In genomic region chr6:28914941-28915340, GRCh38 we compare ENCODE assay signal across 23 cellular contexts.
"Had no signal": no experiment of that assay in that cellular context is flagged by ENCODE, and none has a peak within 500 bp of the region (broad histone marks: within the 10 kb centered on the region; RNA-seq: fewer than 3 reads in every experiment).

No MANE protein-coding gene starts in this region.

- DNase-seq: hippocampal formation; kidney glomerular epithelial cell; left cardiac atrium; left lung; mesendoderm; naive B cell; natural killer cell; ovary; stimulated activated CD4-positive, alpha-beta T cell treated with anti-CD3 and anti-CD28 coated beads, Interleukin-12 subunit alpha, Interleukin-12 subunit beta, amount 100 ng/mL, for 4 hours; stimulated activated CD4-positive, alpha-beta T cell treated with anti-CD3 and anti-CD28 coated beads, Interleukin-4, amount 100 ng/mL, for 24 hours; stimulated activated naive CD4-positive, alpha-beta T cell treated with Interleukin-2 at 50 U/mL for 16 hours; stimulated activated naive CD8-positive, alpha-beta T cell treated with anti-CD3 and anti-CD28 coated beads, Interleukin-15, amount 100 ng/mL, for 72 hours; substantia nigra; upper lobe of left lung had no signal

- H3K27me3 ChIP-seq: left lung, ovary, right atrium auricular region, tibial nerve, upper lobe of left lung, vagina had no signal

- H3K4me3 ChIP-seq: left lung, lung, ovary, right atrium auricular region, skin epidermis, tibial nerve, upper lobe of left lung, vagina had no signal

- H3K27ac Mint-ChIP-seq: mesothelial cell of epicardium; naive B cell; natural killer cell; progenitor cell of endocrine pancreas; stimulated activated effector memory CD8-positive, alpha-beta T cell treated with anti-CD3 and anti-CD28 coated beads, Interleukin-12 subunit alpha, Interleukin-12 subunit beta, amount 100 ng/mL, for 72 hours; stimulated activated naive CD8-positive, alpha-beta T cell treated with anti-CD3 and anti-CD28 coated beads, Interleukin-15, amount 100 ng/mL, for 72 hours had no signal

- H3K4me3 Mint-ChIP-seq: mesothelial cell of epicardium; naive B cell; natural killer cell; stimulated activated effector memory CD8-positive, alpha-beta T cell treated with anti-CD3 and anti-CD28 coated beads, Interleukin-12 subunit alpha, Interleukin-12 subunit beta, amount 100 ng/mL, for 72 hours; stimulated activated naive CD8-positive, alpha-beta T cell treated with anti-CD3 and anti-CD28 coated beads, Interleukin-15, amount 100 ng/mL, for 72 hours had no signal

- H3K36me3 ChIP-seq: ovary had no signal

- H3K27ac ChIP-seq: left lung, ovary, right atrium auricular region, skin epidermis, tibial nerve, upper lobe of left lung, vagina had no signal

- H3K4me1 ChIP-seq: right atrium auricular region, tibial nerve had no signal

- H3K9me3 Mint-ChIP-seq: mesothelial cell of epicardium; naive B cell; natural killer cell; stimulated activated effector memory CD8-positive, alpha-beta T cell treated with anti-CD3 and anti-CD28 coated beads, Interleukin-12 subunit alpha, Interleukin-12 subunit beta, amount 100 ng/mL, for 72 hours; stimulated activated naive CD8-positive, alpha-beta T cell treated with anti-CD3 and anti-CD28 coated beads, Interleukin-15, amount 100 ng/mL, for 72 hours had no signal

- ATAC-seq: left cardiac atrium; left lung; natural killer cell; sciatic nerve; stimulated activated effector memory CD8-positive, alpha-beta T cell treated with anti-CD3 and anti-CD28 coated beads, Interleukin-12 subunit alpha, Interleukin-12 subunit beta, amount 100 ng/mL, for 72 hours; stimulated activated naive CD8-positive, alpha-beta T cell treated with anti-CD3 and anti-CD28 coated beads, Interleukin-15, amount 100 ng/mL, for 72 hours had no signal

- H3K4me1 Mint-ChIP-seq: mesothelial cell of epicardium had no signal

- H3K27me3 Mint-ChIP-seq: naive B cell; progenitor cell of endocrine pancreas; stimulated activated naive CD8-positive, alpha-beta T cell treated with anti-CD3 and anti-CD28 coated beads, Interleukin-15, amount 100 ng/mL, for 72 hours had no signal

- H3K9me3 ChIP-seq: left lung, ovary, right atrium auricular region, tibial nerve, upper lobe of left lung, vagina had no signal
